ENCODE assay signal across 8 cellular contexts in genomic region chr16:25257504-25257955, GRCh38. TPM values are rescaled to one million over a fixed set of nuclear protein-coding genes. Genes with fewer than 3 reads are reported as not detected.
DNase-seq lines count a peak whose midpoint lies in the region; ATAC-seq and TF ChIP-seq lines count a peak whose summit lies in the region.

Gene ZKSCAN2, minus strand, starts transcription at chr16:25257845. Its CDS starts 718 bp downstream, at chr16:25257127.

- no peaks in the 10 kb centered on the region for H3K27me3 ChIP-seq in AG04450 (ENCODE audit: control insufficient read depth, insufficient read depth, low read length)

- H3K27ac ChIP-seq in AG04450 (ENCODE audit: low read depth, low read length) = peak within 1 kb of the TSS; percentile 99
- H3K27ac ChIP-seq in cingulate gyrus (ENCODE audit: low read depth, low read length) = peak within 1 kb of the TSS; percentile 77

- peak within 1 kb of the TSS; percentile 85 for H3K4me3 ChIP-seq in AG04450 (ENCODE audit: low read depth, low read length)

- TF ChIP-seq CTCF in AG04450 (IDR thresholded peaks at IDR 0.05; ENCODE audit: low read depth, low read length) = no peak

- H3K9me3 ChIP-seq in AG04450 (ENCODE audit: control insufficient read depth, insufficient read depth, low read length) = no peaks in the 10 kb centered on the region

- ATAC-seq in GM18858 (IDR thresholded peaks at IDR 0.05; ENCODE audit: unreplicated experiment) = peak; percentile 74
- ATAC-seq in HG03064 (IDR thresholded peaks at IDR 0.05; ENCODE audit: low read depth, unreplicated experiment) = peak; percentile 87

- CTCF ChIA-PET in AG04450 (lab: Charles Lee) = interaction anchor here (1.3 to 1.6 kb wide), 2 partner anchors 25 to 32 kb away, joined by 4 to 7 read pairs; no protein-coding TSS in a partner anchor

- POLR2A ChIA-PET in AG04450 (lab: Yijun Ruan, JAX) = no interaction called here

- DNase-seq in AG04450 (ENCODE audit: low read depth, low spot score) (peak; percentile 60), NCI-H2227 treated with DMSO at 0.1 percent for 48 hours (lab: John Stamatoyannopoulos, UW) (peak; percentile 83), left kidney (ENCODE audit: low read depth, low spot score) (peak; percentile 96)
- DNase-seq in activated CD4-positive, alpha-beta T cell treated with anti-CD3 and anti-CD28 coated beads for 48 hours = peak; percentile 89
- peak; percentile 86 for DNase-seq in stimulated activated CD4-positive, alpha-beta T cell treated with anti-CD3 and anti-CD28 coated beads, Interleukin-1b, Interleukin-23, amount 100 ng/mL, for 48 hours

RNA-seq across cellular contexts. Expression of gene ZKSCAN2, which starts in this region (rescaled TPM):
- polyA plus RNA-seq in AG04450 (2011; rRNA removed) = 3.0 and 3.1 TPM in 2 replicates
- 10.1 and 10.4 TPM in 2 replicates for polyA minus RNA-seq in AG04450 (2011; rRNA and poly(A)+ RNA removed)

Comparison
In these comparisons a context has a peak if more than half of its experiments do, and no peak if none do; other contexts are left out.
1. Peak in every context shown above with its lines: DNase-seq, ATAC-seq, H3K4me3 ChIP-seq and H3K27ac ChIP-seq.